8 cellular contexts compared by ENCODE assay signal in the genomic region with DNA sequence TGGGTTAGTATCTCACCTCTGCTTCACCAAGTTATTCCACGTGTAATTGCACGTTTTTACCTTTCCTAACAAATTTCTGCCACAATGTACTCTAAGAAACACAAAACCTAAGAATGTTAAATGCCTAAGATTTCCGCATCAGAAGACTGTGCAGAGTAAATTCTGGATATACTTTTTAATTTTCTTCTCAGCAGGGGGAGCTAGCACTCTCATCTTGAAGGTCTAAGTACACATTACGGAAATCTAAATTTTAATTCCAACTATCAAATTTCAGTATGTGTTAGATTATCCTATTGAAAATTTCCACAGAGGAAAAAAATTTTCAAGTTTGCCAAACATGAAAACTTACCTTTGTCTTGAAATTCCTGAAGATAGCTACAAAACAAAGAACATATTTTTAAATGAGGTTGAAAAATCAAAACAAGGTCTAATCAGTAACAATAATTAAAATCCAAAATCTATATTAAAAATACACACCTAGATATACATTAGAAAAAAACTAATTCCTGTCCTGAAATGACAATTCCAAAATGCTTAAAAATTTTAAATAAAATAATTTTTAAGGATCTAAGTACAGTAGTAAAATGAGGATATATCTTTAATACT. TPM values are rescaled to one million over a fixed set of nuclear protein-coding genes. Genes with fewer than 3 reads are reported as not detected.
DNase-seq lines count a peak whose midpoint lies in the region; ATAC-seq and TF ChIP-seq lines count a peak whose summit lies in the region.

No MANE protein-coding gene starts in this region.

- 21 to 29% (median 22%) methylated on average over 4 of the region's 4 CpGs for WGBS in heart left ventricle, 4 donors

- H3K36me3 ChIP-seq in heart left ventricle (peaks cover 0 to 5% (median 0%) of the 10 kb centered on the region in 9 donors), colonic mucosa (no peaks in the 10 kb centered on the region)

- TF ChIP-seq POLR2A in heart left ventricle (IDR thresholded peaks at IDR 0.05) = no peak

- H3K27ac ChIP-seq in heart left ventricle = no peak overlapping the region
- no peak overlapping the region for H3K27ac ChIP-seq in colonic mucosa

- H3K4me1 ChIP-seq in heart left ventricle = peaks cover 0 to 7% (median 0%) of the 10 kb centered on the region in 12 donors
- H3K4me1 ChIP-seq in colonic mucosa = no peaks in the 10 kb centered on the region

- TF ChIP-seq CTCF in heart left ventricle (IDR thresholded peaks at IDR 0.05) (peak in 11 of 12 donors; percentile 15 to 64 (median 51)), colonic mucosa (IDR thresholded peaks at IDR 0.05) (peak; percentile 47)

- H3K9me3 ChIP-seq in heart left ventricle (no peaks in the 10 kb centered on the region), colonic mucosa (no peaks in the 10 kb centered on the region)

- H3K4me3 ChIP-seq in heart left ventricle = no peak overlapping the region
- H3K4me3 ChIP-seq in colonic mucosa = no peak overlapping the region

- no peak for ATAC-seq in heart left ventricle
- ATAC-seq in Right ventricle myocardium inferior = no peak

- DNase-seq in heart left ventricle (no peak), Right ventricle myocardium inferior (ENCODE audit: missing footprints) (no peak), NCI-H748 (lab: John Stamatoyannopoulos, UW; ENCODE audit: unreplicated experiment) (peak; percentile 48), colonic mucosa (no peak), myocyte (ENCODE audit: low read depth) (peak; percentile 81), activated T-cell treated with anti-CD3 and anti-CD28 coated beads for 4 hours (no peak), NK-92 (lab: John Stamatoyannopoulos, UW; ENCODE audit: unreplicated experiment) (no peak), HK-2 (ENCODE audit: unreplicated experiment) (no peak)

- H3K9ac ChIP-seq in colonic mucosa (ENCODE audit: low read depth in 2 of 2, low read length in 2 of 2) = no peak overlapping the region

- H3K27me3 ChIP-seq in heart left ventricle = peaks cover 0 to 71% (median 20%) of the 10 kb centered on the region in 9 donors
- no peaks in the 10 kb centered on the region for H3K27me3 ChIP-seq in colonic mucosa

- intact Hi-C loops in heart left ventricle (cut with DNase I) = loop anchor here in 4 of 10 donors (2.0 to 10.0 kb wide), 4 partner anchors 281 to 959 kb away; a partner anchor contains a TSS
- intact Hi-C loops in Right ventricle myocardium inferior (cut with DNase I) = loop anchor here (2.0 kb wide), 1 partner anchor 279 kb away; no protein-coding TSS in a partner anchor
- intact Hi-C loops in colonic mucosa (cut with DNase I) = no loop called here

RNA-seq across cellular contexts. Expression of a gene that starts 10.5 kb away (rescaled TPM):
- total RNA-seq in heart left ventricle = 10 to 100 TPM in 2 of 9 donors, 1 to 10 TPM in 7; 2.9 to 17.3 (median 6.0) TPM
- polyA plus RNA-seq in heart left ventricle = 1 to 10 TPM in 1 of 2 donors, under 1 TPM in 1; 0.99 to 2.5 TPM
- 8.0 TPM for total RNA-seq in Right ventricle myocardium inferior
- 10 to 100 TPM; 41.6 to 46.9 TPM for total RNA-seq in colonic mucosa
- total RNA-seq in myocyte = 43.3 and 48.1 TPM in 2 replicates
- polyA plus RNA-seq in myocyte (2012) = 18.0 TPM

Comparison
In these comparisons a context has a peak if more than half of its experiments do, and no peak if none do; other contexts are left out.
1. DNase-seq: peak in NCI-H748 (single experiment) and myocyte (single experiment); none in heart left ventricle (0 of 5), Right ventricle myocardium inferior (single experiment), colonic mucosa (single experiment), activated T-cell treated with anti-CD3 and anti-CD28 coated beads for 4 hours (single experiment), NK-92 (single experiment) and HK-2 (single experiment).